Comparison of ENCODE assay signal across 8 cellular contexts in genomic region chr5:124704594-124705284, GRCh38. TPM values are rescaled to one million over a fixed set of nuclear protein-coding genes. Genes with fewer than 3 reads are reported as not detected.
DNase-seq lines count a peak whose midpoint lies in the region; ATAC-seq lines count a peak whose summit lies in the region.

No MANE protein-coding gene starts in this region.

- H3K27me3 ChIP-seq in H7 (ENCODE audit: control insufficient read depth, insufficient read depth, low read length), result no peaks in the 10 kb centered on the region

- DNase-seq in head of caudate nucleus (peak in 30 of 42 donors; percentile 20 to 74 (median 40)), kidney tubule cell (ENCODE audit: low spot score) (no peak), mesenteric fat pad (ENCODE audit: low spot score) (no peak), H7 (no peak), OCI-M2 (lab: John Stamatoyannopoulos, UW; ENCODE audit: unreplicated experiment) (no peak)

- intact Hi-C loops in head of caudate nucleus (cut with DNase I), result no loop called here

- H3K36me3 ChIP-seq in H7 (replicated peaks; ENCODE audit: control insufficient read depth, insufficient read depth, low read length), result no peaks in the 10 kb centered on the region

- H3K4me3 ChIP-seq in H7 (ENCODE audit: insufficient read depth, low read depth, low read length), result no peak overlapping the region

- ATAC-seq in GM18508 (IDR thresholded peaks at IDR 0.05; ENCODE audit: insufficient read depth, unreplicated experiment) (peak; percentile 82), GM21528 (IDR thresholded peaks at IDR 0.05; ENCODE audit: low FRiP score, unreplicated experiment) (peak; percentile 78), HG03378 (IDR thresholded peaks at IDR 0.05; ENCODE audit: unreplicated experiment) (peak; percentile 84)

RNA-seq across cellular contexts. Expression of gene ZNF608, which starts 41.7 kb away (rescaled TPM):
- total RNA-seq in mesenteric fat pad, result 15.3 TPM
- 58.7 and 61.6 TPM in 2 replicates for total RNA-seq in H7 (2014; rRNA removed; shearing (Covaris generic))

Comparison
In these comparisons a context has a peak if more than half of its experiments do, and no peak if none do; other contexts are left out.
1. DNase-seq: peak in head of caudate nucleus (30 of 42); none in kidney tubule cell (single experiment), mesenteric fat pad (single experiment), H7 (single experiment) and OCI-M2 (single experiment).
2. Peak in every context shown above with its lines, with median percentiles within 50 percentile points of each other: ATAC-seq.